In the genomic region with DNA sequence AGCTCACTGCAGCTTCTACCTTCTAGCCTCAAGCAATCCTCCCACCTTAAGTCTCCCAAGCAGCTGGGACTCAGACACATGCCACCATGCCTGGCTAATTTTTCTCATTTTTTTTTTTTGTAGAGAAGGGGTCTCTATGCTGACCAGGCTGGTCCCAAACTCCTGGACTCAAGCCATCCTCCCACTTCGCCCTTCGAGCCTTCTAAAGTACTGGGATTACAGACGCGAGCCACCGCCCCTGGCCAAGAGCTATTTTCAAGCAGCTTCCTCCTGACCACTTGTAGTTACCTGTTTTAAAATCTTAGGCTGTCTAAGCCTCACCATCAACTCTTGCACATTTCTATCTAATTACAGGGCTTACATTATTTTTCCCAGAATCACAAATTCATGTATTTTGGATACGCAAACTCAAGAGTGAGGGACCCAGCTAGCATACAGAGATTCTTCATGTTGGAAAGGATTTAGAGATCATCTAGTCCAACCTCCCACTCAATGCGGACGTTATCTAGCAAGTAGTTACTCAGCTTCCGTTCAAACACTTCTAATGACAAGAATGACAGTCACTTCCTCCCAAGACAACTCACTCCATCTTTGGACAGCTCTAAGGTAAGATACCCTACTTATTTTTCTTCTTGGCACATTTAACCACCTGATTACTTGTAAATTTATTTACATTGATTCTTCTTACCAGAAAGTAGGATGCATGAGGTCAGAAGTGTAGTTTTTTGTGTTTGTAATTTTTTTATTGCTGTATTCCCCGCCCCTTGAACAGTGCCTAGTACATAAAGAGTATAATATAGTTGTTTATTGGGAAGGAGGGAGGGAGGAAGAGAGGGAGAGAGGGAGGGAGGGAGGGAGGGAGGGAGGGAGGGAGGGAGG, we compare ENCODE assay signal across 1 cellular context.
TF ChIP-seq lines count a peak whose summit lies in the region.

No MANE protein-coding gene starts in this region.

TF ChIP-seq in HEK293, 187 proteins besides CTCF, POLR2A, EP300 and RAD21 (continued from another document):
- TF ChIP-seq, protein P1, sequence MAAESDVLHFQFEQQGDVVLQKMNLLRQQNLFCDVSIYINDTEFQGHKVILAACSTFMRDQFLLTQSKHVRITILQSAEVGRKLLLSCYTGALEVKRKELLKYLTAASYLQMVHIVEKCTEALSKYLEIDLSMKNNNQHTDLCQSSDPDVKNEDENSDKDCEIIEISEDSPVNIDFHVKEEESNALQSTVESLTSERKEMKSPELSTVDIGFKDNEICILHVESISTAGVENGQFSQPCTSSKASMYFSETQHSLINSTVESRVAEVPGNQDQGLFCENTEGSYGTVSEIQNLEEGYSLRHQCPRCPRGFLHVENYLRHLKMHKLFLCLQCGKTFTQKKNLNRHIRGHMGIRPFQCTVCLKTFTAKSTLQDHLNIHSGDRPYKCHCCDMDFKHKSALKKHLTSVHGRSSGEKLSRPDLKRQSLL (tag by site-specific recombination; IDR thresholded peaks at IDR 0.05), result no peak
- TF ChIP-seq ZFP3 (tag by site-specific recombination; IDR thresholded peaks at IDR 0.05; ENCODE audit: low read depth) (no peak), ZNF114 (tag by site-specific recombination; IDR thresholded peaks at IDR 0.05) (no peak), OSR2 (tag by site-specific recombination; IDR thresholded peaks at IDR 0.05) (peak; percentile 71), ZNF169 (tag by site-specific recombination; IDR thresholded peaks at IDR 0.05) (no peak), ZBTB20 (tag by site-specific recombination; IDR thresholded peaks at IDR 0.05) (peak; percentile 59), ZNF629 (tag by site-specific recombination; IDR thresholded peaks at IDR 0.05) (peak; percentile 35; the same call in 1 of the 2 replicates), SCRT2 (tag by site-specific recombination; IDR thresholded peaks at IDR 0.05) (no peak), KLF1 (tag by site-specific recombination; IDR thresholded peaks at IDR 0.05) (no peak), TRIM28 (IDR thresholded peaks at IDR 0.05; ENCODE audit: borderline replicate concordance, low read length) (no peak), ZNF561 (tag by site-specific recombination; IDR thresholded peaks at IDR 0.05; ENCODE audit: borderline replicate concordance) (no peak), ZNF221 (tag by site-specific recombination; IDR thresholded peaks at IDR 0.05; ENCODE audit: borderline replicate concordance) (no peak), ZFHX2 (tag by site-specific recombination; conservative IDR thresholded peaks at IDR 0.05) (no peak; the same call in 1 of the 2 replicates), ZNF132 (tag by site-specific recombination; IDR thresholded peaks at IDR 0.05; ENCODE audit: borderline replicate concordance) (no peak), ZNF521 (tag by site-specific recombination; IDR thresholded peaks at IDR 0.05) (no peak)
- TF ChIP-seq, protein P2, sequence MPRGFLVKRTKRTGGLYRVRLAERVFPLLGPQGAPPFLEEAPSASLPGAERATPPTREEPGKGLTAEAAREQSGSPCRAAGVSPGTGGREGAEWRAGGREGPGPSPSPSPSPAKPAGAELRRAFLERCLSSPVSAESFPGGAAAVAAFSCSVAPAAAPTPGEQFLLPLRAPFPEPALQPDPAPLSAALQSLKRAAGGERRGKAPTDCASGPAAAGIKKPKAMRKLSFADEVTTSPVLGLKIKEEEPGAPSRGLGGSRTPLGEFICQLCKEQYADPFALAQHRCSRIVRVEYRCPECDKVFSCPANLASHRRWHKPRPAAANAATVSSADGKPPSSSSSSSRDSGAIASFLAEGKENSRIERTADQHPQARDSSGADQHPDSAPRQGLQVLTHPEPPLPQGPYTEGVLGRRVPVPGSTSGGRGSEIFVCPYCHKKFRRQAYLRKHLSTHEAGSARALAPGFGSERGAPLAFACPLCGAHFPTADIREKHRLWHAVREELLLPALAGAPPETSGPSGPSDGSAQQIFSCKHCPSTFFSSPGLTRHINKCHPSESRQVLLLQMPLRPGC (tag by site-specific recombination; IDR thresholded peaks at IDR 0.05), result no peak
- TF ChIP-seq, protein P3, sequence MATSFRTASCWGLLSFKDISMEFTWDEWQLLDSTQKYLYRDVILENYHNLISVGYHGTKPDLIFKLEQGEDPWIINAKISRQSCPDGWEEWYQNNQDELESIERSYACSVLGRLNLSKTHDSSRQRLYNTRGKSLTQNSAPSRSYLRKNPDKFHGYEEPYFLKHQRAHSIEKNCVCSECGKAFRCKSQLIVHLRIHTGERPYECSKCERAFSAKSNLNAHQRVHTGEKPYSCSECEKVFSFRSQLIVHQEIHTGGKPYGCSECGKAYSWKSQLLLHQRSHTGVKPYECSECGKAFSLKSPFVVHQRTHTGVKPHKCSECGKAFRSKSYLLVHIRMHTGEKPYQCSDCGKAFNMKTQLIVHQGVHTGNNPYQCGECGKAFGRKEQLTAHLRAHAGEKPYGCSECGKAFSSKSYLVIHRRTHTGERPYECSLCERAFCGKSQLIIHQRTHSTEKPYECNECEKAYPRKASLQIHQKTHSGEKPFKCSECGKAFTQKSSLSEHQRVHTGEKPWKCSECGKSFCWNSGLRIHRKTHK (tag by site-specific recombination; IDR thresholded peaks at IDR 0.05), result no peak
- TF ChIP-seq, protein P4, sequence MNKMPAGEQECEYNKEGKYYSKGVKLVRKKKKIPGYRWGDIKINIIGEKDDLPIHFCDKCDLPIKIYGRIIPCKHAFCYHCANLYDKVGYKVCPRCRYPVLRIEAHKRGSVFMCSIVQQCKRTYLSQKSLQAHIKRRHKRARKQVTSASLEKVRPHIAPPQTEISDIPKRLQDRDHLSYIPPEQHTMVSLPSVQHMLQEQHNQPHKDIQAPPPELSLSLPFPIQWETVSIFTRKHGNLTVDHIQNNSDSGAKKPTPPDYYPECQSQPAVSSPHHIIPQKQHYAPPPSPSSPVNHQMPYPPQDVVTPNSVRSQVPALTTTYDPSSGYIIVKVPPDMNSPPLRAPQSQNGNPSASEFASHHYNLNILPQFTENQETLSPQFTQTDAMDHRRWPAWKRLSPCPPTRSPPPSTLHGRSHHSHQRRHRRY (tag by site-specific recombination; IDR thresholded peaks at IDR 0.05), result no peak
- TF ChIP-seq, protein P5, sequence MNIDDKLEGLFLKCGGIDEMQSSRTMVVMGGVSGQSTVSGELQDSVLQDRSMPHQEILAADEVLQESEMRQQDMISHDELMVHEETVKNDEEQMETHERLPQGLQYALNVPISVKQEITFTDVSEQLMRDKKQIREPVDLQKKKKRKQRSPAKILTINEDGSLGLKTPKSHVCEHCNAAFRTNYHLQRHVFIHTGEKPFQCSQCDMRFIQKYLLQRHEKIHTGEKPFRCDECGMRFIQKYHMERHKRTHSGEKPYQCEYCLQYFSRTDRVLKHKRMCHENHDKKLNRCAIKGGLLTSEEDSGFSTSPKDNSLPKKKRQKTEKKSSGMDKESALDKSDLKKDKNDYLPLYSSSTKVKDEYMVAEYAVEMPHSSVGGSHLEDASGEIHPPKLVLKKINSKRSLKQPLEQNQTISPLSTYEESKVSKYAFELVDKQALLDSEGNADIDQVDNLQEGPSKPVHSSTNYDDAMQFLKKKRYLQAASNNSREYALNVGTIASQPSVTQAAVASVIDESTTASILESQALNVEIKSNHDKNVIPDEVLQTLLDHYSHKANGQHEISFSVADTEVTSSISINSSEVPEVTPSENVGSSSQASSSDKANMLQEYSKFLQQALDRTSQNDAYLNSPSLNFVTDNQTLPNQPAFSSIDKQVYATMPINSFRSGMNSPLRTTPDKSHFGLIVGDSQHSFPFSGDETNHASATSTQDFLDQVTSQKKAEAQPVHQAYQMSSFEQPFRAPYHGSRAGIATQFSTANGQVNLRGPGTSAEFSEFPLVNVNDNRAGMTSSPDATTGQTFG (tag by site-specific recombination; IDR thresholded peaks at IDR 0.05; ENCODE audit: borderline replicate concordance), result no peak
- TF ChIP-seq, protein P6, sequence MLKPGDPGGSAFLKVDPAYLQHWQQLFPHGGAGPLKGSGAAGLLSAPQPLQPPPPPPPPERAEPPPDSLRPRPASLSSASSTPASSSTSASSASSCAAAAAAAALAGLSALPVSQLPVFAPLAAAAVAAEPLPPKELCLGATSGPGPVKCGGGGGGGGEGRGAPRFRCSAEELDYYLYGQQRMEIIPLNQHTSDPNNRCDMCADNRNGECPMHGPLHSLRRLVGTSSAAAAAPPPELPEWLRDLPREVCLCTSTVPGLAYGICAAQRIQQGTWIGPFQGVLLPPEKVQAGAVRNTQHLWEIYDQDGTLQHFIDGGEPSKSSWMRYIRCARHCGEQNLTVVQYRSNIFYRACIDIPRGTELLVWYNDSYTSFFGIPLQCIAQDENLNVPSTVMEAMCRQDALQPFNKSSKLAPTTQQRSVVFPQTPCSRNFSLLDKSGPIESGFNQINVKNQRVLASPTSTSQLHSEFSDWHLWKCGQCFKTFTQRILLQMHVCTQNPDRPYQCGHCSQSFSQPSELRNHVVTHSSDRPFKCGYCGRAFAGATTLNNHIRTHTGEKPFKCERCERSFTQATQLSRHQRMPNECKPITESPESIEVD (tag by site-specific recombination; IDR thresholded peaks at IDR 0.05), result peak; percentile 66
- TF ChIP-seq, protein P7, sequence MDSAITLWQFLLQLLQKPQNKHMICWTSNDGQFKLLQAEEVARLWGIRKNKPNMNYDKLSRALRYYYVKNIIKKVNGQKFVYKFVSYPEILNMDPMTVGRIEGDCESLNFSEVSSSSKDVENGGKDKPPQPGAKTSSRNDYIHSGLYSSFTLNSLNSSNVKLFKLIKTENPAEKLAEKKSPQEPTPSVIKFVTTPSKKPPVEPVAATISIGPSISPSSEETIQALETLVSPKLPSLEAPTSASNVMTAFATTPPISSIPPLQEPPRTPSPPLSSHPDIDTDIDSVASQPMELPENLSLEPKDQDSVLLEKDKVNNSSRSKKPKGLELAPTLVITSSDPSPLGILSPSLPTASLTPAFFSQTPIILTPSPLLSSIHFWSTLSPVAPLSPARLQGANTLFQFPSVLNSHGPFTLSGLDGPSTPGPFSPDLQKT (IDR thresholded peaks at IDR 0.05; ENCODE audit: borderline replicate concordance, low read depth, low read length), result no peak
- TF ChIP-seq, protein P8, sequence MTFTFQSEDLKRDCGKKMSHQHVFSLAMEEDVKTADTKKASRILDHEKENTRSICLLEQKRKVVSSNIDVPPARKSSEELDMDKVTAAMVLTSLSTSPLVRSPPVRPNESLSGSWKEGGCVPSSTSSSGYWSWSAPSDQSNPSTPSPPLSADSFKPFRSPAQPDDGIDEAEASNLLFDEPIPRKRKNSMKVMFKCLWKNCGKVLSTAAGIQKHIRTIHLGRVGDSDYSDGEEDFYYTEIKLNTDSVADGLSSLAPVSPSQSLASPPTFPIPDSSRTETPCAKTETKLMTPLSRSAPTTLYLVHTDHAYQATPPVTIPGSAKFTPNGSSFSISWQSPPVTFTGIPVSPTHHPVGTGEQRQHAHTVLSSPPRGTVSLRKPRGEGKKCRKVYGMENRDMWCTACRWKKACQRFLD (tag by site-specific recombination; IDR thresholded peaks at IDR 0.05), result no peak
- TF ChIP-seq, protein P9, sequence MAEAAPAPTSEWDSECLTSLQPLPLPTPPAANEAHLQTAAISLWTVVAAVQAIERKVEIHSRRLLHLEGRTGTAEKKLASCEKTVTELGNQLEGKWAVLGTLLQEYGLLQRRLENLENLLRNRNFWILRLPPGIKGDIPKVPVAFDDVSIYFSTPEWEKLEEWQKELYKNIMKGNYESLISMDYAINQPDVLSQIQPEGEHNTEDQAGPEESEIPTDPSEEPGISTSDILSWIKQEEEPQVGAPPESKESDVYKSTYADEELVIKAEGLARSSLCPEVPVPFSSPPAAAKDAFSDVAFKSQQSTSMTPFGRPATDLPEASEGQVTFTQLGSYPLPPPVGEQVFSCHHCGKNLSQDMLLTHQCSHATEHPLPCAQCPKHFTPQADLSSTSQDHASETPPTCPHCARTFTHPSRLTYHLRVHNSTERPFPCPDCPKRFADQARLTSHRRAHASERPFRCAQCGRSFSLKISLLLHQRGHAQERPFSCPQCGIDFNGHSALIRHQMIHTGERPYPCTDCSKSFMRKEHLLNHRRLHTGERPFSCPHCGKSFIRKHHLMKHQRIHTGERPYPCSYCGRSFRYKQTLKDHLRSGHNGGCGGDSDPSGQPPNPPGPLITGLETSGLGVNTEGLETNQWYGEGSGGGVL (tag by site-specific recombination; IDR thresholded peaks at IDR 0.05), result no peak
- TF ChIP-seq, protein P10, sequence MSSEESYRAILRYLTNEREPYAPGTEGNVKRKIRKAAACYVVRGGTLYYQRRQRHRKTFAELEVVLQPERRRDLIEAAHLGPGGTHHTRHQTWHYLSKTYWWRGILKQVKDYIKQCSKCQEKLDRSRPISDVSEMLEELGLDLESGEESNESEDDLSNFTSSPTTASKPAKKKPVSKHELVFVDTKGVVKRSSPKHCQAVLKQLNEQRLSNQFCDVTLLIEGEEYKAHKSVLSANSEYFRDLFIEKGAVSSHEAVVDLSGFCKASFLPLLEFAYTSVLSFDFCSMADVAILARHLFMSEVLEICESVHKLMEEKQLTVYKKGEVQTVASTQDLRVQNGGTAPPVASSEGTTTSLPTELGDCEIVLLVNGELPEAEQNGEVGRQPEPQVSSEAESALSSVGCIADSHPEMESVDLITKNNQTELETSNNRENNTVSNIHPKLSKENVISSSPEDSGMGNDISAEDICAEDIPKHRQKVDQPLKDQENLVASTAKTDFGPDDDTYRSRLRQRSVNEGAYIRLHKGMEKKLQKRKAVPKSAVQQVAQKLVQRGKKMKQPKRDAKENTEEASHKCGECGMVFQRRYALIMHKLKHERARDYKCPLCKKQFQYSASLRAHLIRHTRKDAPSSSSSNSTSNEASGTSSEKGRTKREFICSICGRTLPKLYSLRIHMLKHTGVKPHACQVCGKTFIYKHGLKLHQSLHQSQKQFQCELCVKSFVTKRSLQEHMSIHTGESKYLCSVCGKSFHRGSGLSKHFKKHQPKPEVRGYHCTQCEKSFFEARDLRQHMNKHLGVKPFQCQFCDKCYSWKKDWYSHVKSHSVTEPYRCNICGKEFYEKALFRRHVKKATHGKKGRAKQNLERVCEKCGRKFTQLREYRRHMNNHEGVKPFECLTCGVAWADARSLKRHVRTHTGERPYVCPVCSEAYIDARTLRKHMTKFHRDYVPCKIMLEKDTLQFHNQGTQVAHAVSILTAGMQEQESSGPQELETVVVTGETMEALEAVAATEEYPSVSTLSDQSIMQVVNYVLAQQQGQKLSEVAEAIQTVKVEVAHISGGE (tag by site-specific recombination; conservative IDR thresholded peaks at IDR 0.05; ENCODE audit: low read depth), result no peak
